19 cellular contexts compared by ENCODE assay signal in genomic region chr14:83575301-83575700, GRCh38.
"Had no signal": no experiment of that assay in that cellular context is flagged by ENCODE, and none has a peak within 500 bp of the region (broad histone marks: within the 10 kb centered on the region; RNA-seq: fewer than 3 reads in every experiment).

No MANE protein-coding gene starts in this region.

- H3K36me3 ChIP-seq: esophagus muscularis mucosa, tibial artery, uterus had no signal

- H3K27ac ChIP-seq: coronary artery, esophagus muscularis mucosa, skin epidermis, tibial artery, uterus had no signal

- H3K4me3 Mint-ChIP-seq: activated CD4-positive, alpha-beta memory T cell treated with anti-CD3 and anti-CD28 coated beads, Interleukin-2, amount 10 ng/mL, durations not matched to agents 7 days and 5 days; activated naive CD4-positive, alpha-beta T cell treated with anti-CD3 and anti-CD28 coated beads, Interleukin-2, amount 50 U/mL, for 24 hours; activated T-cell treated with anti-CD3 and anti-CD28 coated beads, Interleukin-2, amount 50 U/mL, for 24 hours; brain; nephron progenitor cell had no signal

- H3K27me3 ChIP-seq: esophagus muscularis mucosa, tibial artery, uterus had no signal

- H3K9me3 ChIP-seq: esophagus muscularis mucosa, tibial artery, uterus had no signal

- H3K36me3 Mint-ChIP-seq: activated naive CD4-positive, alpha-beta T cell treated with anti-CD3 and anti-CD28 coated beads, Interleukin-2, amount 50 U/mL, for 24 hours; brain had no signal

- H3K4me3 ChIP-seq: coronary artery, esophagus muscularis mucosa, skin epidermis, tibial artery, uterus had no signal

- H3K27ac Mint-ChIP-seq: activated CD4-positive, alpha-beta memory T cell treated with anti-CD3 and anti-CD28 coated beads, Interleukin-2, amount 10 ng/mL, durations not matched to agents 7 days and 5 days; activated naive CD4-positive, alpha-beta T cell treated with anti-CD3 and anti-CD28 coated beads, Interleukin-2, amount 50 U/mL, for 24 hours; activated T-cell treated with anti-CD3 and anti-CD28 coated beads, Interleukin-2, amount 50 U/mL, for 24 hours; brain; nephron progenitor cell had no signal

- H3K9me3 Mint-ChIP-seq: brain, nephron progenitor cell had no signal

- H3K27me3 Mint-ChIP-seq: activated CD4-positive, alpha-beta memory T cell treated with anti-CD3 and anti-CD28 coated beads, Interleukin-2, amount 10 ng/mL, durations not matched to agents 7 days and 5 days; activated naive CD4-positive, alpha-beta T cell treated with anti-CD3 and anti-CD28 coated beads, Interleukin-2, amount 50 U/mL, for 24 hours; activated T-cell treated with anti-CD3 and anti-CD28 coated beads, Interleukin-2, amount 50 U/mL, for 24 hours; brain had no signal

- ATAC-seq: right cardiac atrium had no signal

- H3K4me1 ChIP-seq: esophagus muscularis mucosa, tibial artery, uterus had no signal

- H3K4me1 Mint-ChIP-seq: activated CD4-positive, alpha-beta memory T cell treated with anti-CD3 and anti-CD28 coated beads, Interleukin-2, amount 10 ng/mL, durations not matched to agents 7 days and 5 days; activated naive CD4-positive, alpha-beta T cell treated with anti-CD3 and anti-CD28 coated beads, Interleukin-2, amount 50 U/mL, for 24 hours; brain; nephron progenitor cell had no signal

- DNase-seq: activated CD4-positive, alpha-beta memory T cell treated with anti-CD3 and anti-CD28 coated beads, Interleukin-2, amount 10 ng/mL, durations not matched to agents 7 days and 5 days; activated CD4-positive, alpha-beta T cell treated with anti-CD3 and anti-CD28 coated beads for 4 hours; activated T-cell treated with anti-CD3 and anti-CD28 coated beads, Interleukin-2, amount 50 U/mL, for 24 hours; amniotic stem cell; central memory CD4-positive, alpha-beta T cell; kidney glomerular epithelial cell; mesenchymal stem cell; nephron progenitor cell; occipital lobe; right cardiac atrium; stimulated activated CD4-positive, alpha-beta T cell treated with anti-CD3 and anti-CD28 coated beads, Interleukin-4, amount 100 ng/mL, for 24 hours; stimulated activated naive CD4-positive, alpha-beta T cell; tibial artery; uterus had no signal
